In the genomic region with DNA sequence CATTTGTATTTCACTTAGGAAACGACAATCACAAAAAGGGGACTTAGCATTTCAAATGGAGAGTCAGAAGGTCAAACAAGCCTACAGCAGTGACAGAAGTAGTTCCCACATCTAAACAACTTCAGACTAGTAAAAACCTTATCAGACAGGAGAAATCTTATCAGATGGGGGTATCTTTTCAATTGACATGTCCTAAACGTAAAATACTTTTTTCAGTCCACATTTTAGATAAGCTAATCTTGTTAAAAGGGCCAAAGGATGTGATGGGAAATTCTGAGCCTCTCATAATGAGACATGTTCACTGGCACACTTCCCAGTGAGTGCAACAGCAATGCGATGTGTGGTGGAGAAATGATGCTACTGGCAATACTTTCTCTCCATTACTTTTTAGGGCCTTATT, we compare ENCODE assay signal across 7 cellular contexts. TPM values are rescaled to one million over a fixed set of nuclear protein-coding genes. Genes with fewer than 3 reads are reported as not detected.
A peak's percentile ranks its signal among the peaks of the same experiment; 100 is the strongest.
DNase-seq lines count a peak whose midpoint lies in the region; ATAC-seq lines count a peak whose summit lies in the region.

No MANE protein-coding gene starts in this region.

- POLR2A ChIA-PET in naive thymus-derived CD8-positive, alpha-beta T cell (lab: Charles Lee): interaction anchor here (0.9 kb wide), 1 partner anchor 48 kb away, joined by 3 read pairs; no protein-coding TSS in a partner anchor

- DNase-seq in G401 (ENCODE audit: low spot score): peak; percentile 59
- DNase-seq in NCI-H446 treated with DMSO at 0.1 percent for 48 hours (lab: John Stamatoyannopoulos, UW): peak; percentile 3
- peak; percentile 54 for DNase-seq in cerebellar cortex (ENCODE audit: low spot score)
- no peak for DNase-seq in naive thymus-derived CD8-positive, alpha-beta T cell
- no peak for DNase-seq in COR-L47 (lab: John Stamatoyannopoulos, UW)
- DNase-seq in islet precursor cell: no peak
- no peak for DNase-seq in NCI-H146 (lab: John Stamatoyannopoulos, UW)

- in situ Hi-C loops in G401 (cut with HindIII; ENCODE audit: low sequenced_read_pairs): no loop called here

- H3K27me3 Mint-ChIP-seq in naive thymus-derived CD8-positive, alpha-beta T cell: no peaks in the 10 kb centered on the region

- ATAC-seq in naive thymus-derived CD8-positive, alpha-beta T cell: no peak

- H3K27ac Mint-ChIP-seq in naive thymus-derived CD8-positive, alpha-beta T cell: peak overlapping the region in 2 of 10 donors; percentile 17 to 51

- H3K36me3 Mint-ChIP-seq in naive thymus-derived CD8-positive, alpha-beta T cell: no peaks in the 10 kb centered on the region

- peaks cover 0 to 3% (median 0%) of the 10 kb centered on the region in 9 donors for H3K9me3 Mint-ChIP-seq in naive thymus-derived CD8-positive, alpha-beta T cell

- H3K4me1 Mint-ChIP-seq in naive thymus-derived CD8-positive, alpha-beta T cell: peaks cover 42 to 77% (median 67%) of the 10 kb centered on the region in 4 donors

- peak overlapping the region in 9 of 10 donors; percentile 24 to 99 (median 95) for H3K4me3 Mint-ChIP-seq in naive thymus-derived CD8-positive, alpha-beta T cell

RNA-seq across cellular contexts. Expression of a gene that starts 2.4 kb away (rescaled TPM):
- total RNA-seq in G401 (2014; rRNA removed; shearing (Covaris generic)): 43.7 and 48.3 TPM in 2 replicates
- 100 to 1,000 TPM; 119 TPM for total RNA-seq in naive thymus-derived CD8-positive, alpha-beta T cell
- polyA plus RNA-seq in naive thymus-derived CD8-positive, alpha-beta T cell: 10 to 100 TPM; 62.9 to 92.8 (median 78.9) TPM

Comparison
In these comparisons a context has a peak if more than half of its experiments do, and no peak if none do; other contexts are left out.
1. DNase-seq: peak in G401 (single experiment), NCI-H446 treated with DMSO at 0.1 percent for 48 hours (single experiment) and cerebellar cortex (single experiment); none in naive thymus-derived CD8-positive, alpha-beta T cell (0 of 10), COR-L47 (single experiment), islet precursor cell (single experiment) and NCI-H146 (single experiment).